29 cellular contexts compared by ENCODE assay signal in genomic region chr12:58593557-58594304, GRCh38.
DNase-seq lines count a peak whose midpoint lies in the region; ATAC-seq and TF ChIP-seq lines count a peak whose summit lies in the region.
"Had no signal": no experiment of that assay in that cellular context is flagged by ENCODE, and none has a peak within 500 bp of the region (broad histone marks: within the 10 kb centered on the region; RNA-seq: fewer than 3 reads in every experiment).

No MANE protein-coding gene starts in this region.

- H4K20me1 ChIP-seq in SK-N-SH (ENCODE audit: insufficient read depth): no peaks in the 10 kb centered on the region

- POLR2A ChIA-PET in SK-N-SH (lab: Yijun Ruan, JAX): no interaction called here

- no peak overlapping the region for H3K4me3 ChIP-seq in esophagus (ENCODE audit: low read depth in 1 of 2, low read length in 2 of 2)
- no peak overlapping the region for H3K4me3 ChIP-seq in muscle layer of colon (ENCODE audit: low read depth in 1 of 2, low read length in 2 of 2)
- no peak overlapping the region for H3K4me3 ChIP-seq in vagina
- H3K4me3 ChIP-seq in SK-N-SH (ENCODE audit: low read depth in 2 of 2, low read length in 1 of 2): no peak overlapping the region
- H3K4me3 ChIP-seq: dorsolateral prefrontal cortex, PC-9 had no signal

- 35 to 60% methylated on average over 6 of the region's 6 CpGs for WGBS in esophagus, 2 donors
- WGBS in SK-N-SH (ENCODE audit: low lambda C conversion rate): 12% methylated on average over 6 of the region's 6 CpGs

- H3K4me1 ChIP-seq in esophagus (ENCODE audit: control insufficient read depth in 2 of 2, insufficient read depth in 2 of 2, low read length in 1 of 2): peaks cover 2% of the 10 kb centered on the region in 2 donors
- peaks cover 17% of the 10 kb centered on the region for H3K4me1 ChIP-seq in muscle layer of colon (ENCODE audit: insufficient read depth, low read length)
- H3K4me1 ChIP-seq in vagina: peaks cover 19% of the 10 kb centered on the region
- H3K4me1 ChIP-seq in SK-N-SH (ENCODE audit: control insufficient read depth in 1 of 2, insufficient read depth in 2 of 2, low read depth in 1 of 2, low read length in 1 of 2): no peaks in the 10 kb centered on the region

- H3K9me3 ChIP-seq in esophagus (ENCODE audit: control insufficient read depth in 2 of 2, insufficient read depth in 1 of 2, low read depth in 1 of 2, low read length in 1 of 2) (no peaks in the 10 kb centered on the region), muscle layer of colon (ENCODE audit: low read length) (no peaks in the 10 kb centered on the region), vagina (no peaks in the 10 kb centered on the region), SK-N-SH (no peaks in the 10 kb centered on the region)
- H3K9me3 ChIP-seq: neutrophil had no signal

- no peaks in the 10 kb centered on the region for H3K4me1 Mint-ChIP-seq in endothelial cell (ENCODE audit: unreplicated experiment)
- H3K4me1 Mint-ChIP-seq: activated CD4-positive, alpha-beta memory T cell treated with anti-CD3 and anti-CD28 coated beads, Interleukin-2, amount 10 ng/mL, durations not matched to agents 7 days and 5 days; CD14-positive monocyte; IgD-negative memory B cell; naive thymus-derived CD4-positive, alpha-beta T cell; stimulated activated naive B cell treated with anti-CD40 and anti-IgM and Interleukin-4, amounts not matched to agents 10 μg/mL and 1 μg/mL and 100 μg/mL, for 72 hours had no signal

- no peak for TF ChIP-seq RAD21 in SK-N-SH (IDR thresholded peaks at IDR 0.05; ENCODE audit: low read length)

- no peaks in the 10 kb centered on the region for H3K79me2 ChIP-seq in SK-N-SH (ENCODE audit: insufficient read depth)

- H3F3A ChIP-seq in SK-N-SH (replicated peaks; ENCODE audit: insufficient read depth): no peaks in the 10 kb centered on the region

- no peaks in the 10 kb centered on the region for H3K9me2 ChIP-seq in SK-N-SH

- H3K9ac ChIP-seq in muscle layer of colon (ENCODE audit: low read length) (no peak overlapping the region), SK-N-SH (no peak overlapping the region)

- intact Hi-C loops in vagina (cut with DNase I): no loop called here

- no peaks in the 10 kb centered on the region for H3K9me3 Mint-ChIP-seq in endothelial cell (ENCODE audit: unreplicated experiment)
- H3K9me3 Mint-ChIP-seq: activated CD4-positive, alpha-beta memory T cell treated with anti-CD3 and anti-CD28 coated beads, Interleukin-2, amount 10 ng/mL, durations not matched to agents 7 days and 5 days; activated naive CD4-positive, alpha-beta T cell treated with anti-CD3 and anti-CD28 coated beads for 36 hours; IgD-negative memory B cell; stimulated activated naive B cell treated with anti-CD40 and anti-IgM and Interleukin-4, amounts not matched to agents 10 μg/mL and 1 μg/mL and 100 μg/mL, for 72 hours had no signal

- TF ChIP-seq CTCF in vagina (IDR thresholded peaks at IDR 0.05) (no peak), SK-N-SH (IDR thresholded peaks at IDR 0.05) (no peak), endothelial cell (IDR thresholded peaks at IDR 0.05; ENCODE audit: unreplicated experiment) (no peak)

- no peak overlapping the region for H3K4me2 ChIP-seq in SK-N-SH
- H3K4me2 ChIP-seq: PC-9 had no signal

- no peak for ATAC-seq in HG03280 (IDR thresholded peaks at IDR 0.05; ENCODE audit: unreplicated experiment)
- ATAC-seq: naive thymus-derived CD4-positive, alpha-beta T cell; Right ventricle myocardium inferior; stimulated activated naive B cell treated with anti-CD40 and anti-IgM and Interleukin-4, amounts not matched to agents 10 μg/mL and 1 μg/mL and 100 μg/mL, for 72 hours had no signal

- no peaks in the 10 kb centered on the region for H3K36me3 Mint-ChIP-seq in endothelial cell (ENCODE audit: low read depth, unreplicated experiment)
- H3K36me3 Mint-ChIP-seq: CD14-positive monocyte; IgD-negative memory B cell; naive thymus-derived CD4-positive, alpha-beta T cell; stimulated activated naive B cell treated with anti-CD40 and anti-IgM and Interleukin-4, amounts not matched to agents 10 μg/mL and 1 μg/mL and 100 μg/mL, for 72 hours had no signal

- no peak overlapping the region for H3K27ac Mint-ChIP-seq in endothelial cell (ENCODE audit: unreplicated experiment)
- H3K27ac Mint-ChIP-seq: activated CD4-positive, alpha-beta memory T cell treated with anti-CD3 and anti-CD28 coated beads, Interleukin-2, amount 10 ng/mL, durations not matched to agents 7 days and 5 days; activated naive CD4-positive, alpha-beta T cell treated with anti-CD3 and anti-CD28 coated beads for 36 hours; CD14-positive monocyte; IgD-negative memory B cell; naive thymus-derived CD4-positive, alpha-beta T cell; progenitor cell of endocrine pancreas; stimulated activated naive B cell treated with anti-CD40 and anti-IgM and Interleukin-4, amounts not matched to agents 10 μg/mL and 1 μg/mL and 100 μg/mL, for 72 hours had no signal

- no peaks in the 10 kb centered on the region for H3K27me3 Mint-ChIP-seq in endothelial cell (ENCODE audit: unreplicated experiment)
- H3K27me3 Mint-ChIP-seq: activated CD4-positive, alpha-beta memory T cell treated with anti-CD3 and anti-CD28 coated beads, Interleukin-2, amount 10 ng/mL, durations not matched to agents 7 days and 5 days; IgD-negative memory B cell; progenitor cell of endocrine pancreas; stimulated activated naive B cell treated with anti-CD40 and anti-IgM and Interleukin-4, amounts not matched to agents 10 μg/mL and 1 μg/mL and 100 μg/mL, for 72 hours had no signal

- TF ChIP-seq POLR2A in vagina (IDR thresholded peaks at IDR 0.05): no peak

- H3K27ac ChIP-seq in esophagus (ENCODE audit: low read depth in 2 of 2, low read length in 1 of 2): peak overlapping the region; percentile 2 to 45
- peak overlapping the region; percentile 60 for H3K27ac ChIP-seq in muscle layer of colon (ENCODE audit: low read depth, low read length)
- peak overlapping the region; percentile 32 for H3K27ac ChIP-seq in vagina
- H3K27ac ChIP-seq in SK-N-SH (ENCODE audit: low read depth in 2 of 2, low read length in 1 of 2): no peak overlapping the region
- H3K27ac ChIP-seq: brain microvascular endothelial cell, dorsolateral prefrontal cortex, neutrophil, PC-9 had no signal

- CTCF ChIA-PET in SK-N-SH (lab: Yijun Ruan, JAX): no interaction called here

- no peak overlapping the region for H2AFZ ChIP-seq in SK-N-SH (ENCODE audit: low read depth)
- H2AFZ ChIP-seq: PC-9 had no signal

- DNase-seq in NCI-H748 (lab: John Stamatoyannopoulos, UW; ENCODE audit: unreplicated experiment): peak; percentile 15
- no peak for DNase-seq in NCI-H748 treated with DMSO at 0.1 percent for 48 hours (lab: John Stamatoyannopoulos, UW)
- DNase-seq in vagina (ENCODE audit: extremely low spot score in 2 of 2): no peak
- no peak for DNase-seq in SK-N-SH
- DNase-seq in endothelial cell (ENCODE audit: low spot score): no peak
- DNase-seq: activated CD4-positive, alpha-beta memory T cell treated with anti-CD3 and anti-CD28 coated beads, Interleukin-2, amount 10 ng/mL, durations not matched to agents 7 days and 5 days; activated CD8-positive, alpha-beta memory T cell treated with anti-CD3 and anti-CD28 coated beads, Interleukin-2, amount 50 U/mL, for 4 hours; activated naive CD4-positive, alpha-beta T cell treated with anti-CD3 and anti-CD28 coated beads for 36 hours; brain microvascular endothelial cell; DMS79 treated with DMSO at 0.1 percent for 48 hours; dorsolateral prefrontal cortex; GDM1; naive thymus-derived CD4-positive, alpha-beta T cell; NCI-H1436 treated with DMSO at 0.1 percent for 48 hours; NCI-H2107; NCI-H510A; PC-9; stimulated activated CD4-positive, alpha-beta T cell treated with anti-CD3 and anti-CD28 coated beads, Interleukin-15, amount 100 ng/mL, for 24 hours; stimulated activated naive B cell treated with anti-CD40 and anti-IgM and Interleukin-4, amounts not matched to agents 10 μg/mL and 1 μg/mL and 100 μg/mL, for 72 hours; substantia nigra; T-helper 2 cell had no signal

- TF ChIP-seq EP300 in SK-N-SH (IDR thresholded peaks at IDR 0.05; ENCODE audit: borderline replicate concordance in 1 of 2, low read depth in 1 of 2, low read length in 1 of 2): no peak

- H3K4me3 Mint-ChIP-seq in endothelial cell (ENCODE audit: unreplicated experiment): no peak overlapping the region
- H3K4me3 Mint-ChIP-seq: activated CD4-positive, alpha-beta memory T cell treated with anti-CD3 and anti-CD28 coated beads, Interleukin-2, amount 10 ng/mL, durations not matched to agents 7 days and 5 days; activated naive CD4-positive, alpha-beta T cell treated with anti-CD3 and anti-CD28 coated beads for 36 hours; CD14-positive monocyte; IgD-negative memory B cell; naive thymus-derived CD4-positive, alpha-beta T cell; stimulated activated naive B cell treated with anti-CD40 and anti-IgM and Interleukin-4, amounts not matched to agents 10 μg/mL and 1 μg/mL and 100 μg/mL, for 72 hours had no signal

- H3K27me3 ChIP-seq in esophagus (ENCODE audit: control insufficient read depth in 1 of 2, insufficient read depth in 2 of 2, low read length in 2 of 2) (no peaks in the 10 kb centered on the region), muscle layer of colon (ENCODE audit: control insufficient read depth in 1 of 2, insufficient read depth in 2 of 2, low read length in 2 of 2) (no peaks in the 10 kb centered on the region), vagina (no peaks in the 10 kb centered on the region), SK-N-SH (ENCODE audit: insufficient read depth) (no peaks in the 10 kb centered on the region; the same call in 1 of the 2 replicates)
- H3K27me3 ChIP-seq: brain microvascular endothelial cell, dorsolateral prefrontal cortex, neutrophil had no signal

- H3K36me3 ChIP-seq in esophagus (ENCODE audit: control insufficient read depth in 2 of 2, insufficient read depth in 2 of 2, low read length in 1 of 2) (no peaks in the 10 kb centered on the region), muscle layer of colon (ENCODE audit: insufficient read depth, low read length) (no peaks in the 10 kb centered on the region), vagina (no peaks in the 10 kb centered on the region), SK-N-SH (replicated peaks in 1 of 2; ENCODE audit: control insufficient read depth in 1 of 2, insufficient read depth in 2 of 2, low read length in 1 of 2) (no peaks in the 10 kb centered on the region)
- H3K36me3 ChIP-seq: brain microvascular endothelial cell, neutrophil had no signal

TF ChIP-seq in SK-N-SH, 30 proteins besides CTCF, POLR2A, EP300 and RAD21 (continues in another document):
- TF ChIP-seq YY1 (IDR thresholded peaks at IDR 0.05; ENCODE audit: low read depth) (no peak), TAF1 (IDR thresholded peaks at IDR 0.05; ENCODE audit: borderline replicate concordance, low read depth, low read length) (no peak), RXRA (IDR thresholded peaks at IDR 0.05; ENCODE audit: borderline replicate concordance, low read depth) (no peak), USF1 (IDR thresholded peaks at IDR 0.05; ENCODE audit: borderline replicate concordance, low read depth) (no peak), ELF1 (IDR thresholded peaks at IDR 0.05) (no peak)

Comparison
In these comparisons a context has a peak if more than half of its experiments do, and no peak if none do; other contexts are left out.
1. H3K27ac ChIP-seq: peak in esophagus (2 of 2), muscle layer of colon (single experiment) and vagina (single experiment); none in SK-N-SH (0 of 2).